Comparison of ENCODE assay signal across 8 cellular contexts in the genomic region with DNA sequence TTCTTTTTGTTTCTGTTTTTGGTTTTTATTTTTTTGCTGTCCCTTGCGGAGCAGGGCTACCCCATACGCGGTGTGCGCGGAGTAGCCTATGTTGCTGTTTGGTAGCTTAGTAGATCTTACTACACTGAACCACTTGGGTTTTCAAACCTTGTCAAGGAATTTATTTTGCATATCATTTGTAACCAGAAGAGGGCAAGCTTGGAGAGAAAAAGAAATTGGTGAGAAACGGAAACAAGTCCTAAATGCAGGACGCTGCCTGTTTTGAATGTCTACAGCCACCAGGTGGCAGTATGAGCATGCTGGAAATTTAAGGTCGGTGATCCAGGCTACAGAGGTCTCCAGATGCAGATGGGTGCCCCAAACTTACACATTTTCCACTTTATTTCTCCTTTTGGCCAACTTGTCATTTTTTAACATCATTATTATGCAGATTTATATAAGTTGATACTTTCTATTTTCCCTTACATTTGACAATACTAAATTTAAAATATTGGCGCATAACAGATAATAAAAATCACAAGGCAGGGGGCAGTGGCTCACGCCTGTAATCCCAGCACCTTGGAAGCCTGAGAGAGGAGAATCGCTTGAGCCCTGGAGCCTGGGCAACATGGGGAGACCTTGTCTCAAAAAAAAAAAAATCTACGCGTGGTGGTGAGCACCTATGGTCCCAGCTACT. TPM values are rescaled to one million over a fixed set of nuclear protein-coding genes. Genes with fewer than 3 reads are reported as not detected.
DNase-seq lines count a peak whose midpoint lies in the region; ATAC-seq and TF ChIP-seq lines count a peak whose summit lies in the region.

No MANE protein-coding gene starts in this region.

- peak; percentile 58 for ATAC-seq in GM18870 (IDR thresholded peaks at IDR 0.05; ENCODE audit: unreplicated experiment)
- peak; percentile 67 for ATAC-seq in HG03378 (IDR thresholded peaks at IDR 0.05; ENCODE audit: unreplicated experiment)
- peak; percentile 98 for ATAC-seq in left lung

- H3K4me3 ChIP-seq in AG10803 (ENCODE audit: low read length) (no peak overlapping the region), left lung (no peak overlapping the region)

- H3K9me3 ChIP-seq in left lung, result no peaks in the 10 kb centered on the region

- no peaks in the 10 kb centered on the region for H3K27me3 ChIP-seq in left lung

- H3K27ac ChIP-seq in left lung, result no peak overlapping the region

- peak; percentile 97 for TF ChIP-seq CTCF in AG10803 (conservative IDR thresholded peaks at IDR 0.05; ENCODE audit: low read length)
- peak; percentile 91 to 93 for TF ChIP-seq CTCF in left lung (IDR thresholded peaks at IDR 0.05)

- intact Hi-C loops in left lung (cut with DNase I), result loop anchor here in 1 of 2 donors (10.0 kb wide), 1 partner anchor 168 kb away; a partner anchor contains a TSS

- DNase-seq in AG10803 (ENCODE audit: low read depth) (peak; percentile 91), NCI-H510A (lab: John Stamatoyannopoulos, UW) (peak; percentile 50), cerebellum (ENCODE audit: low spot score) (peak; percentile 84), left lung (peak; percentile 26 to 48)
- DNase-seq in activated CD4-positive, alpha-beta T cell treated with anti-CD3 and anti-CD28 coated beads for 1 hour, result peak; percentile 61
- DNase-seq in stimulated activated CD4-positive, alpha-beta T cell treated with anti-CD3 and anti-CD28 coated beads, Interleukin-4, amount 100 ng/mL, for 48 hours (ENCODE audit: low read depth in 2 of 2), result peak; percentile 47 to 59

- H3K4me1 ChIP-seq in left lung, result peaks cover 0 to 4% of the 10 kb centered on the region in 2 donors

- no peaks in the 10 kb centered on the region for H3K36me3 ChIP-seq in left lung

RNA-seq across cellular contexts. Expression of a gene that starts 15.3 kb away (rescaled TPM):
- 71.3 TPM for total RNA-seq in cerebellum
- 10 to 100 TPM; 68.1 to 75.8 TPM for total RNA-seq in left lung

RNA-seq across cellular contexts. Expression of a gene that starts 50.1 kb away (rescaled TPM):
- total RNA-seq in cerebellum, result 27.4 TPM
- 10 to 100 TPM; 11.9 to 14.3 TPM for total RNA-seq in left lung

Comparison
In these comparisons a context has a peak if more than half of its experiments do, and no peak if none do; other contexts are left out.
1. DNase-seq: peak in every context shown above with its lines; median percentile 91 in AG10803; 84 in cerebellum; 61 in activated CD4-positive, alpha-beta T cell treated with anti-CD3 and anti-CD28 coated beads for 1 hour; 53 in stimulated activated CD4-positive, alpha-beta T cell treated with anti-CD3 and anti-CD28 coated beads, Interleukin-4, amount 100 ng/mL, for 48 hours; 50 in NCI-H510A; 37 in left lung.